In genomic region chr2:189305291-189305943, GRCh38 we compare ENCODE assay signal across 18 cellular contexts.
DNase-seq lines count a peak whose midpoint lies in the region; ATAC-seq and TF ChIP-seq lines count a peak whose summit lies in the region.
"Had no signal": no experiment of that assay in that cellular context is flagged by ENCODE, and none has a peak within 500 bp of the region (broad histone marks: within the 10 kb centered on the region; RNA-seq: fewer than 3 reads in every experiment).

No MANE protein-coding gene starts in this region.

- ATAC-seq in activated T-helper 17 cell treated with anti-CD3 and anti-CD28 coated beads, Interleukin-2, amount 50 U/mL, for 72 hours (replicated peaks), result peak; percentile 30
- no peak for ATAC-seq in left lobe of liver
- ATAC-seq: GM12878 had no signal

- no peaks in the 10 kb centered on the region for H3K36me3 ChIP-seq in stomach
- H3K36me3 ChIP-seq: MG63, uterus had no signal

- no peak for TF ChIP-seq EP300 in stomach (IDR thresholded peaks at IDR 0.05)

- H3K27me3 ChIP-seq in stomach, result no peaks in the 10 kb centered on the region
- H3K27me3 ChIP-seq: MG63, uterus had no signal

- H3K4me3 ChIP-seq in fibroblast of pulmonary artery (replicated peaks; ENCODE audit: low read depth, low read length), result no peak overlapping the region
- H3K4me3 ChIP-seq in stomach, result no peak overlapping the region
- H3K4me3 ChIP-seq: GM12878, MG63, uterus had no signal

- no peak overlapping the region for H3K27ac ChIP-seq in stomach
- H3K27ac ChIP-seq: uterus had no signal

- no peaks in the 10 kb centered on the region for H3K36me3 Mint-ChIP-seq in activated T-helper 17 cell treated with anti-CD3 and anti-CD28 coated beads, Interleukin-2, amount 50 U/mL, for 72 hours (ENCODE audit: low read depth)

- 84 to 95% (median 90%) methylated on average over 3 of the region's 3 CpGs for WGBS in stomach, 5 donors

- intact Hi-C loops in stomach (cut with DNase I; ENCODE audit: low total_unique reads), result no loop called here

- no peak for TF ChIP-seq POLR2A in stomach (IDR thresholded peaks at IDR 0.05)

- peaks cover 0 to 17% (median 6%) of the 10 kb centered on the region in 4 donors for H3K4me1 ChIP-seq in stomach
- H3K4me1 ChIP-seq: uterus had no signal

- no peaks in the 10 kb centered on the region for H3K27me3 Mint-ChIP-seq in activated T-helper 17 cell treated with anti-CD3 and anti-CD28 coated beads, Interleukin-2, amount 50 U/mL, for 72 hours

- H3K27ac Mint-ChIP-seq in activated T-helper 17 cell treated with anti-CD3 and anti-CD28 coated beads, Interleukin-2, amount 50 U/mL, for 72 hours, result no peak overlapping the region
- H3K27ac Mint-ChIP-seq: activated T-cell treated with anti-CD3 and anti-CD28 coated beads, Interleukin-2, amount 50 U/mL, for 72 hours had no signal

- H3K9me3 ChIP-seq in stomach, result no peaks in the 10 kb centered on the region
- H3K9me3 ChIP-seq: MG63, uterus had no signal

- peaks cover 23% of the 10 kb centered on the region for H3K4me1 Mint-ChIP-seq in activated T-helper 17 cell treated with anti-CD3 and anti-CD28 coated beads, Interleukin-2, amount 50 U/mL, for 72 hours

- H3K9me3 Mint-ChIP-seq in activated T-helper 17 cell treated with anti-CD3 and anti-CD28 coated beads, Interleukin-2, amount 50 U/mL, for 72 hours, result no peaks in the 10 kb centered on the region
- H3K9me3 Mint-ChIP-seq: neural crest cell had no signal

- no peak overlapping the region for H3K4me3 Mint-ChIP-seq in activated T-helper 17 cell treated with anti-CD3 and anti-CD28 coated beads, Interleukin-2, amount 50 U/mL, for 72 hours
- H3K4me3 Mint-ChIP-seq: activated T-cell treated with anti-CD3 and anti-CD28 coated beads, Interleukin-2, amount 50 U/mL, for 72 hours; neural crest cell had no signal

- DNase-seq in A172 (ENCODE audit: low spot score) (peak; percentile 59), HCEC 1CT (peak; percentile 79), fibroblast of pulmonary artery (ENCODE audit: low read depth) (peak; percentile 51), NCI-H1105 (lab: John Stamatoyannopoulos, UW) (no peak), stomach (no peak), NCI-H748 (lab: John Stamatoyannopoulos, UW; ENCODE audit: unreplicated experiment) (no peak), left lobe of liver (ENCODE audit: low spot score) (no peak)
- DNase-seq: activated CD4-positive, alpha-beta T cell treated with anti-CD3 and anti-CD28 coated beads, Interleukin-2, amount 50 U/mL, for 4 hours; activated T-cell treated with anti-CD3 and anti-CD28 coated beads, Interleukin-2, amount 50 U/mL, for 72 hours; amygdala; MG63; NCI-H2081; NCI-H69; OCI-M1; uterus had no signal

- TF ChIP-seq CTCF in fibroblast of pulmonary artery (IDR thresholded peaks at IDR 0.05; ENCODE audit: low read length, missing control alignments) (no peak), stomach (IDR thresholded peaks at IDR 0.05) (no peak)

Comparison
In these comparisons a context has a peak if more than half of its experiments do, and no peak if none do; other contexts are left out.
1. DNase-seq: peak in A172 (single experiment), HCEC 1CT (single experiment) and fibroblast of pulmonary artery (single experiment); none in NCI-H1105 (single experiment), stomach (single experiment), NCI-H748 (single experiment) and left lobe of liver (single experiment).